ENCODE assay signal across 29 cellular contexts in genomic region chr15:65925338-65925737, GRCh38.
"Had no signal": no experiment of that assay in that cellular context is flagged by ENCODE, and none has a peak within 500 bp of the region (broad histone marks: within the 10 kb centered on the region; RNA-seq: fewer than 3 reads in every experiment).

No MANE protein-coding gene starts in this region.

- H3K4me3 Mint-ChIP-seq: dendritic cell treated with granulocyte-macrophage colony-stimulating factor and Interleukin-4, amounts not matched to agents 40 ng/mL and 50 ng/mL, for 4 days; effector memory CD8-positive, alpha-beta T cell; endodermal cell had no signal

- FAIRE-seq: endometrium, endothelial cell of umbilical vein, frontal cortex had no signal

- H3K9me3 ChIP-seq: colonic mucosa, esophagus muscularis mucosa, esophagus squamous epithelium, gastrocnemius medialis, gastroesophageal sphincter, heart left ventricle, heart right ventricle had no signal

- H3K9me3 Mint-ChIP-seq: dendritic cell treated with granulocyte-macrophage colony-stimulating factor and Interleukin-4, amounts not matched to agents 40 ng/mL and 50 ng/mL, for 4 days; effector memory CD8-positive, alpha-beta T cell; endodermal cell had no signal

- H3K4me2 ChIP-seq: hepatocyte had no signal

- H3K27ac Mint-ChIP-seq: dendritic cell treated with granulocyte-macrophage colony-stimulating factor and Interleukin-4, amounts not matched to agents 40 ng/mL and 50 ng/mL, for 4 days; effector memory CD8-positive, alpha-beta T cell; endodermal cell had no signal

- H3K27me3 ChIP-seq: colonic mucosa, dorsolateral prefrontal cortex, esophagus muscularis mucosa, esophagus squamous epithelium, foreskin keratinocyte, gastrocnemius medialis, gastroesophageal sphincter, heart left ventricle, heart right ventricle, hepatocyte had no signal

- H3K36me3 ChIP-seq: colonic mucosa, esophagus muscularis mucosa, esophagus squamous epithelium, gastrocnemius medialis, gastroesophageal sphincter, heart left ventricle, heart right ventricle had no signal

- DNase-seq: colonic mucosa; cortex of kidney; dermis blood vessel endothelial cell; dorsolateral prefrontal cortex; effector CD4-positive, alpha-beta T cell; effector CD8-positive, alpha-beta T cell; effector memory CD4-positive, alpha-beta T cell; effector memory CD8-positive, alpha-beta T cell; endodermal cell; erythroblast; esophagus squamous epithelium; foreskin fibroblast; foreskin keratinocyte; foreskin melanocyte; gastrocnemius medialis; glutamatergic neuron; head of caudate nucleus; heart left ventricle; heart right ventricle had no signal

- H3K4me1 Mint-ChIP-seq: endodermal cell had no signal

- H3K27me3 Mint-ChIP-seq: dendritic cell treated with granulocyte-macrophage colony-stimulating factor and Interleukin-4, amounts not matched to agents 40 ng/mL and 50 ng/mL, for 4 days; effector memory CD8-positive, alpha-beta T cell had no signal

- H3K4me3 ChIP-seq: colonic mucosa, coronary artery, dorsolateral prefrontal cortex, esophagus muscularis mucosa, esophagus squamous epithelium, gastrocnemius medialis, gastroesophageal sphincter, heart left ventricle, heart right ventricle, hepatocyte had no signal

- H3K79me2 ChIP-seq: hepatocyte had no signal

- ATAC-seq: effector memory CD8-positive, alpha-beta T cell; esophagus mucosa; foreskin keratinocyte; gastrocnemius medialis; gastroesophageal sphincter; heart left ventricle; heart right ventricle had no signal

- H3K4me1 ChIP-seq: colonic mucosa, esophagus muscularis mucosa, esophagus squamous epithelium, foreskin keratinocyte, gastrocnemius medialis, gastroesophageal sphincter had no signal

- H2AFZ ChIP-seq: hepatocyte had no signal

- H3K27ac ChIP-seq: colonic mucosa, coronary artery, dorsolateral prefrontal cortex, epithelial cell of prostate, esophagus muscularis mucosa, esophagus squamous epithelium, foreskin keratinocyte, gastrocnemius medialis, gastroesophageal sphincter, heart left ventricle, heart right ventricle, hepatocyte had no signal
